Comparison of ENCODE assay signal across 22 cellular contexts in genomic region chr7:38330048-38330447, GRCh38.
DNase-seq lines count a peak whose midpoint lies in the region; ATAC-seq lines count a peak whose summit lies in the region.
"Had no signal": no experiment of that assay in that cellular context is flagged by ENCODE, and none has a peak within 500 bp of the region (broad histone marks: within the 10 kb centered on the region; RNA-seq: fewer than 3 reads in every experiment).

No MANE protein-coding gene starts in this region.

- no peak overlapping the region for H3K4me3 Mint-ChIP-seq in T-helper 1 cell treated with Interleukin-12 subunit alpha and Interleukin-12 subunit beta and Interleukin-4 antibody, amounts not matched to agents 30 μg/mL and 1 μg/mL, for 36 hours
- peak overlapping the region; percentile 88 to 97 (median 91) for H3K4me3 Mint-ChIP-seq in CD8-positive, alpha-beta memory T cell
- no peak overlapping the region for H3K4me3 Mint-ChIP-seq in activated naive CD8-positive, alpha-beta T cell treated with anti-CD3 and anti-CD28 coated beads for 36 hours
- peak overlapping the region in 9 of 10 donors; percentile 7 to 85 (median 44) for H3K4me3 Mint-ChIP-seq in naive thymus-derived CD8-positive, alpha-beta T cell
- H3K4me3 Mint-ChIP-seq: activated CD4-positive, alpha-beta T cell treated with anti-CD3 and anti-CD28 coated beads, Interleukin-2, amount 10 ng/mL, durations not matched to agents 24 days and 14 days; neural progenitor cell had no signal

- no peaks in the 10 kb centered on the region for H3K27me3 ChIP-seq in CD8-positive, alpha-beta memory T cell (ENCODE audit: insufficient read depth, low read length, poor library complexity, severe bottlenecking)
- H3K27me3 ChIP-seq in MG63, result no peaks in the 10 kb centered on the region
- H3K27me3 ChIP-seq: neural progenitor cell, thyroid gland, vagina had no signal

- H3K27ac ChIP-seq in CD8-positive, alpha-beta memory T cell (ENCODE audit: low read depth, low read length), result no peak overlapping the region
- H3K27ac ChIP-seq: 22Rv1, coronary artery, GM23248, neural progenitor cell, RWPE1, thyroid gland, vagina had no signal

- CTCF ChIA-PET in CD8-positive, alpha-beta memory T cell (lab: Charles Lee), result interaction anchor here (1.2 to 3.5 kb wide), 17 partner anchors 10 to 223 kb away, joined by 3 to 39 read pairs (median 10); no protein-coding TSS in a partner anchor

- peaks cover 13% of the 10 kb centered on the region for H3K4me1 ChIP-seq in CD8-positive, alpha-beta memory T cell (ENCODE audit: insufficient read depth, low read length)
- H3K4me1 ChIP-seq: thyroid gland, vagina had no signal

- peak overlapping the region; percentile 39 for H3K4me3 ChIP-seq in CD8-positive, alpha-beta memory T cell (ENCODE audit: low read length)
- H3K4me3 ChIP-seq in MG63, result no peak overlapping the region
- H3K4me3 ChIP-seq: coronary artery, GM23248, lung, neural progenitor cell, thyroid gland, vagina had no signal

- no peaks in the 10 kb centered on the region for H3K36me3 Mint-ChIP-seq in T-helper 1 cell treated with Interleukin-12 subunit alpha and Interleukin-12 subunit beta and Interleukin-4 antibody, amounts not matched to agents 30 μg/mL and 1 μg/mL, for 36 hours (ENCODE audit: low read depth)
- H3K36me3 Mint-ChIP-seq in CD8-positive, alpha-beta memory T cell, result peaks cover 0 to 29% (median 4%) of the 10 kb centered on the region in 3 donors
- H3K36me3 Mint-ChIP-seq in activated naive CD8-positive, alpha-beta T cell treated with anti-CD3 and anti-CD28 coated beads for 36 hours, result peaks cover 1% of the 10 kb centered on the region
- no peaks in the 10 kb centered on the region for H3K36me3 Mint-ChIP-seq in naive thymus-derived CD8-positive, alpha-beta T cell
- H3K36me3 Mint-ChIP-seq: neural progenitor cell had no signal

- DNase-seq in T-helper 1 cell (no peak), MG63 (no peak)
- DNase-seq in CD8-positive, alpha-beta memory T cell, result peak in 1 of 5 donors; percentile 58
- DNase-seq in activated naive CD8-positive, alpha-beta T cell treated with anti-CD3 and anti-CD28 coated beads for 36 hours, result no peak
- no peak for DNase-seq in naive thymus-derived CD8-positive, alpha-beta T cell
- DNase-seq in activated CD4-positive, CD25-positive, alpha-beta regulatory T cell (lab: John Stamatoyannopoulos, UW), result no peak
- DNase-seq: activated CD4-positive, alpha-beta T cell treated with anti-CD3 and anti-CD28 coated beads, Interleukin-2, amount 10 ng/mL, durations not matched to agents 24 days and 14 days; activated naive CD4-positive, alpha-beta T cell treated with Interleukin-2 at 50 U/mL for 16 hours; effector memory CD4-positive, alpha-beta T cell; GM23248; Karpas-422; posterior cingulate gyrus; stimulated activated CD4-positive, alpha-beta T cell treated with anti-CD3 and anti-CD28 coated beads, Interleukin-4, amount 100 ng/mL, for 4 hours; thyroid gland had no signal

- H3K27ac Mint-ChIP-seq in T-helper 1 cell treated with Interleukin-12 subunit alpha and Interleukin-12 subunit beta and Interleukin-4 antibody, amounts not matched to agents 30 μg/mL and 1 μg/mL, for 36 hours, result peak overlapping the region; percentile 52
- peak overlapping the region; percentile 60 to 95 (median 92) for H3K27ac Mint-ChIP-seq in CD8-positive, alpha-beta memory T cell
- H3K27ac Mint-ChIP-seq in activated naive CD8-positive, alpha-beta T cell treated with anti-CD3 and anti-CD28 coated beads for 36 hours, result peak overlapping the region; percentile 78
- peak overlapping the region in 9 of 10 donors; percentile 49 to 94 (median 88) for H3K27ac Mint-ChIP-seq in naive thymus-derived CD8-positive, alpha-beta T cell
- H3K27ac Mint-ChIP-seq: activated CD4-positive, alpha-beta T cell treated with anti-CD3 and anti-CD28 coated beads, Interleukin-2, amount 10 ng/mL, durations not matched to agents 24 days and 14 days; neural progenitor cell had no signal

- H3K4me1 Mint-ChIP-seq in T-helper 1 cell treated with Interleukin-12 subunit alpha and Interleukin-12 subunit beta and Interleukin-4 antibody, amounts not matched to agents 30 μg/mL and 1 μg/mL, for 36 hours (ENCODE audit: low read depth), result peaks cover 19% of the 10 kb centered on the region
- peaks cover 43 to 60% (median 57%) of the 10 kb centered on the region in 3 donors for H3K4me1 Mint-ChIP-seq in CD8-positive, alpha-beta memory T cell
- H3K4me1 Mint-ChIP-seq in activated naive CD8-positive, alpha-beta T cell treated with anti-CD3 and anti-CD28 coated beads for 36 hours, result peaks cover 36% of the 10 kb centered on the region
- H3K4me1 Mint-ChIP-seq in naive thymus-derived CD8-positive, alpha-beta T cell, result peaks cover 10 to 56% (median 44%) of the 10 kb centered on the region in 4 donors

- H3K9me3 ChIP-seq in CD8-positive, alpha-beta memory T cell (ENCODE audit: low read length), result no peaks in the 10 kb centered on the region
- H3K9me3 ChIP-seq in MG63, result no peaks in the 10 kb centered on the region
- H3K9me3 ChIP-seq: thyroid gland, vagina had no signal

- no peaks in the 10 kb centered on the region for H3K9me3 Mint-ChIP-seq in T-helper 1 cell treated with Interleukin-12 subunit alpha and Interleukin-12 subunit beta and Interleukin-4 antibody, amounts not matched to agents 30 μg/mL and 1 μg/mL, for 36 hours
- no peaks in the 10 kb centered on the region for H3K9me3 Mint-ChIP-seq in CD8-positive, alpha-beta memory T cell
- H3K9me3 Mint-ChIP-seq in activated naive CD8-positive, alpha-beta T cell treated with anti-CD3 and anti-CD28 coated beads for 36 hours, result no peaks in the 10 kb centered on the region
- H3K9me3 Mint-ChIP-seq in naive thymus-derived CD8-positive, alpha-beta T cell, result no peaks in the 10 kb centered on the region
- H3K9me3 Mint-ChIP-seq: activated CD4-positive, alpha-beta T cell treated with anti-CD3 and anti-CD28 coated beads, Interleukin-2, amount 10 ng/mL, durations not matched to agents 24 days and 14 days; neural progenitor cell had no signal

- POLR2A ChIA-PET in CD8-positive, alpha-beta memory T cell (lab: Charles Lee), result interaction anchor here (2.0 kb wide), 1 partner anchor 97 kb away, joined by 11 read pairs; no protein-coding TSS in a partner anchor
- POLR2A ChIA-PET in naive thymus-derived CD8-positive, alpha-beta T cell (lab: Charles Lee), result interaction anchor here (0.6 to 4.0 kb wide), 3 partner anchors 9 to 11 kb away, joined by 3 to 14 read pairs (median 3); no protein-coding TSS in a partner anchor

- no peaks in the 10 kb centered on the region for H3K27me3 Mint-ChIP-seq in T-helper 1 cell treated with Interleukin-12 subunit alpha and Interleukin-12 subunit beta and Interleukin-4 antibody, amounts not matched to agents 30 μg/mL and 1 μg/mL, for 36 hours (ENCODE audit: low read depth)
- H3K27me3 Mint-ChIP-seq in CD8-positive, alpha-beta memory T cell, result no peaks in the 10 kb centered on the region
- no peaks in the 10 kb centered on the region for H3K27me3 Mint-ChIP-seq in activated naive CD8-positive, alpha-beta T cell treated with anti-CD3 and anti-CD28 coated beads for 36 hours
- H3K27me3 Mint-ChIP-seq in naive thymus-derived CD8-positive, alpha-beta T cell, result no peaks in the 10 kb centered on the region
- H3K27me3 Mint-ChIP-seq: activated CD4-positive, alpha-beta T cell treated with anti-CD3 and anti-CD28 coated beads, Interleukin-2, amount 10 ng/mL, durations not matched to agents 24 days and 14 days had no signal

- no peaks in the 10 kb centered on the region for H3K36me3 ChIP-seq in CD8-positive, alpha-beta memory T cell (ENCODE audit: insufficient read depth, low read length)
- H3K36me3 ChIP-seq in MG63, result no peaks in the 10 kb centered on the region
- H3K36me3 ChIP-seq: neural progenitor cell, thyroid gland, vagina had no signal

- peak; percentile 72 to 77 for ATAC-seq in naive thymus-derived CD8-positive, alpha-beta T cell
- ATAC-seq in GM18909 (IDR thresholded peaks at IDR 0.05; ENCODE audit: poor library complexity, unreplicated experiment), result no peak

Comparison
In these comparisons a context has a peak if more than half of its experiments do, and no peak if none do; other contexts are left out.
1. H3K4me3 Mint-ChIP-seq: peak in CD8-positive, alpha-beta memory T cell (7 of 7) and naive thymus-derived CD8-positive, alpha-beta T cell (9 of 10); none in T-helper 1 cell treated with Interleukin-12 subunit alpha and Interleukin-12 subunit beta and Interleukin-4 antibody, amounts not matched to agents 30 μg/mL and 1 μg/mL, for 36 hours (single experiment) and activated naive CD8-positive, alpha-beta T cell treated with anti-CD3 and anti-CD28 coated beads for 36 hours (single experiment).
2. Peak in every context shown above with its lines, with median percentiles within 50 percentile points of each other: H3K27ac Mint-ChIP-seq.